17 cellular contexts compared by ENCODE assay signal in the genomic region with DNA sequence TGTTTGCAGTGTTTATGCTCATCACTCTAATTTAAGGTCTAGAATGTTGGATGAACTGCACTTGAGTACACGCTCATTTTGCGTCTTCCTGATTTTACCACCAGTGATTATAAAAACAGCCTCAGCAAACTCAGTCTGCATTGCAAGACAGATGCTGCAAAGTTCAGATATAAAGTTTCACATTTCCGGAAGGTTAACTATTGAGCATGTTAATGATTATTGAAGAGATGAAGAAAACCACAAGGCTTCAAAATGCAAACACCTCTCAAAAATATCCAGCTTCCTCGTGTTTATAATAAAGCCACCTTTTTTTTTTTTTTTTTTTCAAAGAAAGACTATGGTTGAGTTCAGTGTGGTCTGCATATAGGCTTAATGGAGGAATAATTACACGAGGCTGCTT.
"Had no signal": no experiment of that assay in that cellular context is flagged by ENCODE, and none has a peak within 500 bp of the region (broad histone marks: within the 10 kb centered on the region; RNA-seq: fewer than 3 reads in every experiment).

No MANE protein-coding gene starts in this region.

- H3K27me3 ChIP-seq: adrenal gland, breast epithelium, esophagus muscularis mucosa, neural progenitor cell, right atrium auricular region, tibial artery had no signal

- H3K4me2 ChIP-seq: neural progenitor cell had no signal

- DNase-seq: activated CD4-positive, alpha-beta T cell treated with anti-CD3 and anti-CD28 coated beads, Interleukin-2, amount 50 U/mL, for 1 hour; activated CD4-positive, CD25-positive, alpha-beta regulatory T cell treated with anti-CD3 and anti-CD28 coated beads, Interleukin-2, amount 50 U/mL, for 72 hours; activated gamma-delta T cell treated with Interleukin-2 at 50 U/mL for 16 hours; adrenal gland; effector CD4-positive, alpha-beta T cell; naive B cell; stimulated activated CD4-positive, alpha-beta T cell treated with anti-CD3 and anti-CD28 coated beads, Interleukin-2, amount 100 ng/mL, for 24 hours; stimulated activated naive CD4-positive, alpha-beta T cell treated with Interleukin-2 at 50 U/mL for 16 hours; T1000; tibial artery had no signal

- H3K4me1 ChIP-seq: adrenal gland, breast epithelium, esophagus muscularis mucosa, neural progenitor cell, right atrium auricular region, tibial artery had no signal

- FAIRE-seq: astrocyte had no signal

- H3K4me3 ChIP-seq: adrenal gland, breast epithelium, esophagus muscularis mucosa, lung, neural progenitor cell, right atrium auricular region, tibial artery had no signal

- H3K27ac ChIP-seq: adrenal gland, breast epithelium, esophagus muscularis mucosa, neural progenitor cell, right atrium auricular region, tibial artery, VCaP had no signal

- H3K9ac ChIP-seq: neural progenitor cell had no signal

- H3K36me3 ChIP-seq: adrenal gland, breast epithelium, esophagus muscularis mucosa, neural progenitor cell, right atrium auricular region, tibial artery had no signal

- H3K9me3 ChIP-seq: adrenal gland, breast epithelium, esophagus muscularis mucosa, right atrium auricular region, tibial artery had no signal
